In the genomic region with DNA sequence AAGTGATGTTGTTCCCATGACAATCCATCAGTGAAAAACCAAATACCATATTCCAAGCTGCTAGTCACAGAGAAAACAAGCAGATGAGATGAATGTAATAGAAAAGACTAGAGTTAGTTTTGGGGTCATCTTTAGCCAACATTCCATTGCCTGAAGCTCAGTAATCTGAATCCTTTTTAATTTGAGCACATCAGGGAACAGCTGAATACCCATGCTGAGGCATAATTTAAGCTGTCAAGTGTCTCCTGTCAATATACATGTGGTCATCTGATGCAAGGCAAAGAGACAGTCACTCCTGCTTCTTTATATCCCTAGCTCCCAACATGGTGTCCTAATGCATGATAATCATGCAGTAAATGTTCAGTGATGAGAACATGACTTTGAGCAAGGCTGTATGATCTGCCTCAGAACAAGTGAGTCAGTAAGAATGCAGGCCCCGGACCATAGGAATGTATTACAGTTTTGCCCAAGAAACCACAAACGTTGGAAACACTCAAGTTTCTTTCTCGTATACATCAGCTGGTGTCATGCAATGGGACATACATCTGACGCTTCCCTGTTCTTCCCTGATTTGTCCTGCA, we compare ENCODE assay signal across 1 cellular context.
TF ChIP-seq lines count a peak whose summit lies in the region.

No MANE protein-coding gene starts in this region.

TF ChIP-seq in GM23338, 12 proteins besides CTCF, POLR2A, EP300 and RAD21 (continued from another document):
- TF ChIP-seq, protein P1, sequence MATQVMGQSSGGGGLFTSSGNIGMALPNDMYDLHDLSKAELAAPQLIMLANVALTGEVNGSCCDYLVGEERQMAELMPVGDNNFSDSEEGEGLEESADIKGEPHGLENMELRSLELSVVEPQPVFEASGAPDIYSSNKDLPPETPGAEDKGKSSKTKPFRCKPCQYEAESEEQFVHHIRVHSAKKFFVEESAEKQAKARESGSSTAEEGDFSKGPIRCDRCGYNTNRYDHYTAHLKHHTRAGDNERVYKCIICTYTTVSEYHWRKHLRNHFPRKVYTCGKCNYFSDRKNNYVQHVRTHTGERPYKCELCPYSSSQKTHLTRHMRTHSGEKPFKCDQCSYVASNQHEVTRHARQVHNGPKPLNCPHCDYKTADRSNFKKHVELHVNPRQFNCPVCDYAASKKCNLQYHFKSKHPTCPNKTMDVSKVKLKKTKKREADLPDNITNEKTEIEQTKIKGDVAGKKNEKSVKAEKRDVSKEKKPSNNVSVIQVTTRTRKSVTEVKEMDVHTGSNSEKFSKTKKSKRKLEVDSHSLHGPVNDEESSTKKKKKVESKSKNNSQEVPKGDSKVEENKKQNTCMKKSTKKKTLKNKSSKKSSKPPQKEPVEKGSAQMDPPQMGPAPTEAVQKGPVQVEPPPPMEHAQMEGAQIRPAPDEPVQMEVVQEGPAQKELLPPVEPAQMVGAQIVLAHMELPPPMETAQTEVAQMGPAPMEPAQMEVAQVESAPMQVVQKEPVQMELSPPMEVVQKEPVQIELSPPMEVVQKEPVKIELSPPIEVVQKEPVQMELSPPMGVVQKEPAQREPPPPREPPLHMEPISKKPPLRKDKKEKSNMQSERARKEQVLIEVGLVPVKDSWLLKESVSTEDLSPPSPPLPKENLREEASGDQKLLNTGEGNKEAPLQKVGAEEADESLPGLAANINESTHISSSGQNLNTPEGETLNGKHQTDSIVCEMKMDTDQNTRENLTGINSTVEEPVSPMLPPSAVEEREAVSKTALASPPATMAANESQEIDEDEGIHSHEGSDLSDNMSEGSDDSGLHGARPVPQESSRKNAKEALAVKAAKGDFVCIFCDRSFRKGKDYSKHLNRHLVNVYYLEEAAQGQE (IDR thresholded peaks at IDR 0.05; ENCODE audit: unreplicated experiment) = no peak
